ENCODE assay signal across 22 cellular contexts in the genomic region with DNA sequence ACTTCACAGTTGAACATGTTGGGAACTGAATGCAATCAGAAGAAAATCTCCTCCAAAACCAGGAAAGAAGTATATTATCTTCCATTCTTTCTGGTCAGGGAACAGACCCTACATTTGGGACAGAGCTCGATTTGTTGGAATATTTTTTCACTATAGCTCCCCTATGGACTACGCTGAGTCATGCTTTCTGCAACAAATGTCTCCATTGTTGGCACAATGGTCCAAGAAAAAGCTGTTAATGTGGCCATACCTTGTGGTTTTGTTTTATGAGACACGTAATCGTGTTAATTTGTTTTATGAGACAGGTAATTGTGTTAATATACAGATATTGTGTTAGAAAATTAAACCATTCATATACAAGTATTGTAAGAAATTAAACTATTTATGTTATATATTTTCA.
"Had no signal": no experiment of that assay in that cellular context is flagged by ENCODE, and none has a peak within 500 bp of the region (broad histone marks: within the 10 kb centered on the region; RNA-seq: fewer than 3 reads in every experiment).

No MANE protein-coding gene starts in this region.

- FAIRE-seq: RCC 7860 had no signal

- ATAC-seq: activated CD8-positive, alpha-beta T cell treated with anti-CD3 and anti-CD28 coated beads, Interleukin-2, amount 10 ng/mL, durations not matched to agents 7 days and 5 days; activated naive CD8-positive, alpha-beta T cell treated with anti-CD3 and anti-CD28 coated beads, Interleukin-2, amount 50 U/mL, for 24 hours; body of pancreas; T-helper 17 cell; WTC11 had no signal

- H3K4me3 ChIP-seq: ascending aorta, body of pancreas had no signal

- H3K36me3 ChIP-seq: ascending aorta had no signal

- H3K27ac ChIP-seq: ascending aorta, body of pancreas had no signal

- H3K4me1 ChIP-seq: ascending aorta, body of pancreas had no signal

- DNase-seq: activated CD4-positive, alpha-beta T cell treated with anti-CD3 and anti-CD28 coated beads for 48 hours; activated CD4-positive, alpha-beta T cell treated with anti-CD3 and anti-CD28 coated beads, Interleukin-2, amount 50 U/mL, for 4 hours; activated CD4-positive, CD25-positive, alpha-beta regulatory T cell treated with anti-CD3 and anti-CD28 coated beads, Interleukin-2, amount 50 U/mL, for 72 hours; activated CD8-positive, alpha-beta memory T cell treated with anti-CD3 and anti-CD28 coated beads, Interleukin-2, amount 50 U/mL, for 48 hours; activated CD8-positive, alpha-beta T cell treated with anti-CD3 and anti-CD28 coated beads, Interleukin-2, amount 10 ng/mL, durations not matched to agents 7 days and 5 days; activated naive CD8-positive, alpha-beta T cell treated with anti-CD3 and anti-CD28 coated beads, Interleukin-2, amount 50 U/mL, for 24 hours; activated T-cell treated with anti-CD3 and anti-CD28 coated beads, Interleukin-2, amount 50 U/mL, for 1 hour; amniotic stem cell; body of pancreas; Karpas-422; NCI-H1048; NCI-H146; NCI-H187 treated with DMSO at 0.1 percent for 48 hours; NCI-H2081 treated with DMSO at 0.1 percent for 48 hours; NCI-H446; NCI-H524; SHP77 treated with DMSO at 0.1 percent for 48 hours; T-helper 17 cell; T-helper 9 cell had no signal

- H3K27me3 ChIP-seq: ascending aorta had no signal

- H3K9me3 ChIP-seq: ascending aorta, body of pancreas had no signal
